Comparison of ENCODE assay signal across 13 cellular contexts in the genomic region with DNA sequence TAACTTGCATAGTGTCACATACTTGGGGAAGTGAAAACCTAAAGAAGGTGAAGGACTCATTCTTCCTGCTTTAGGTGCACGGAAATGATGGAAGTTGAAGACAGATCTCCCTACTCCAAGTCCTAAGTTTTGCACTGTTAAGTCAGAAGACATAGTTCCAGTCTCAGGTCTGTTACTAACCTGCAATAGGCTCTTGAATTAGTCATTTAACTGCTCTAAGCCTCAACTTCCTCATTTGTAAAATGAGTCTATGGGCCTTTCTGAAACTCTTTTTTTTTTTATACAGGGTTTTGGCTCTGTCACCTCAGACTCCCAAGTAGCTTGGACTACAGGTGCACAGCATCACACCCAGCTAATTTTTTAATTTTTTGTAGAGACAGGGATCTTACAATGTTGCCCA. TPM values are rescaled to one million over a fixed set of nuclear protein-coding genes. Genes with fewer than 3 reads are reported as not detected.
DNase-seq lines count a peak whose midpoint lies in the region; ATAC-seq and TF ChIP-seq lines count a peak whose summit lies in the region.
"Had no signal": no experiment of that assay in that cellular context is flagged by ENCODE, and none has a peak within 500 bp of the region (broad histone marks: within the 10 kb centered on the region; RNA-seq: fewer than 3 reads in every experiment).

No MANE protein-coding gene starts in this region.

- no peak overlapping the region for H2AFZ ChIP-seq in OCI-LY1 (ENCODE audit: low read length)

- BruUV-seq in A673 (replicated peaks; lab: Mats Ljungman, UMichigan), result no TSS peak

- H3K36me3 ChIP-seq in OCI-LY1 (ENCODE audit: insufficient read depth, low read length) (peaks cover under 1% of the 10 kb centered on the region), mucosa of descending colon (ENCODE audit: low read depth) (no peaks in the 10 kb centered on the region), A673 (ENCODE audit: insufficient read depth, low read length, poor library complexity, severe bottlenecking) (no peaks in the 10 kb centered on the region)
- H3K36me3 ChIP-seq: esophagus squamous epithelium had no signal

- peak overlapping the region; percentile 56 for H3K9ac ChIP-seq in OCI-LY1 (ENCODE audit: low read length)

- H4K20me1 ChIP-seq in OCI-LY1 (ENCODE audit: insufficient read depth, low read length), result no peaks in the 10 kb centered on the region

- no peaks in the 10 kb centered on the region for H3K79me2 ChIP-seq in OCI-LY1 (ENCODE audit: insufficient read depth, low read length)

- H3K9me2 ChIP-seq in OCI-LY1 (ENCODE audit: low read depth, low read length), result no peaks in the 10 kb centered on the region

- ATAC-seq in GM21367 (IDR thresholded peaks at IDR 0.05; ENCODE audit: unreplicated experiment) (peak; percentile 61), HG03103 (IDR thresholded peaks at IDR 0.05; ENCODE audit: low read depth, unreplicated experiment) (peak; percentile 66), mucosa of descending colon (no peak)
- ATAC-seq: HCT116 had no signal

- POLR2A ChIA-PET in A673 (lab: Charles Lee; ENCODE audit: low non-redundant PET), result no interaction called here

- H3K27ac ChIP-seq in OCI-LY1 (ENCODE audit: low read depth, low read length, poor library complexity, severe bottlenecking), result peak overlapping the region; percentile 98
- H3K27ac ChIP-seq in A673 (ENCODE audit: low read depth, low read length, poor library complexity, severe bottlenecking), result no peak overlapping the region
- H3K27ac ChIP-seq: C4-2B, esophagus squamous epithelium had no signal

- CTCF ChIA-PET in A673 (lab: Charles Lee), result no interaction called here

- H3K4me2 ChIP-seq in OCI-LY1 (ENCODE audit: low read length), result peak overlapping the region; percentile 48

- TF ChIP-seq CTCF in GM12864 (IDR thresholded peaks at IDR 0.05; ENCODE audit: low read depth, low read length, missing control alignments) (no peak), OCI-LY1 (IDR thresholded peaks at IDR 0.05; ENCODE audit: low read length) (no peak), mucosa of descending colon (IDR thresholded peaks at IDR 0.05) (no peak), A673 (conservative IDR thresholded peaks at IDR 0.05; ENCODE audit: low read depth, low read length) (no peak)

- no peaks in the 10 kb centered on the region for H3K27me3 ChIP-seq in OCI-LY1 (ENCODE audit: insufficient read depth, low read length)
- H3K27me3 ChIP-seq in A673 (replicated peaks; ENCODE audit: insufficient read depth, low read depth, low read length, poor library complexity), result no peaks in the 10 kb centered on the region
- H3K27me3 ChIP-seq: esophagus squamous epithelium had no signal

- intact Hi-C loops in posterior cingulate gyrus (cut with DNase I), result no loop called here
- intact Hi-C loops in mucosa of descending colon (cut with DNase I, micrococcal nuclease), result no loop called here
- intact Hi-C loops in posterior vena cava (cut with DNase I), result no loop called here
- intact Hi-C loops in A673 (cut with micrococcal nuclease; ENCODE audit: unreplicated experiment), result no loop called here

- DNase-seq in GM12864 (ENCODE audit: low read depth), result peak; percentile 76
- no peak for DNase-seq in posterior cingulate gyrus
- DNase-seq in mucosa of descending colon, result no peak
- no peak for DNase-seq in posterior vena cava (ENCODE audit: low spot score)
- DNase-seq in A673 (ENCODE audit: low spot score), result no peak
- DNase-seq: activated CD4-positive, CD25-positive, alpha-beta regulatory T cell; esophagus squamous epithelium had no signal

- H3F3A ChIP-seq in OCI-LY1 (ENCODE audit: insufficient read depth, low read length), result no peaks in the 10 kb centered on the region

- H3K4me1 ChIP-seq in OCI-LY1 (ENCODE audit: insufficient read depth, low read length, severe bottlenecking), result peaks cover 89% of the 10 kb centered on the region
- no peaks in the 10 kb centered on the region for H3K4me1 ChIP-seq in mucosa of descending colon (ENCODE audit: low read depth)
- H3K4me1 ChIP-seq in A673 (ENCODE audit: insufficient read depth, low read length, poor library complexity, severe bottlenecking), result no peaks in the 10 kb centered on the region

- no peak overlapping the region for H3K4me3 ChIP-seq in GM12864 (ENCODE audit: low read depth, low read length)
- peak overlapping the region; percentile 39 for H3K4me3 ChIP-seq in OCI-LY1 (ENCODE audit: low read depth, low read length, poor library complexity, severe bottlenecking)
- H3K4me3 ChIP-seq in mucosa of descending colon, result no peak overlapping the region
- H3K4me3 ChIP-seq in A673 (ENCODE audit: low read depth, low read length, poor library complexity, severe bottlenecking), result no peak overlapping the region
- H3K4me3 ChIP-seq: esophagus squamous epithelium had no signal

- H3K9me3 ChIP-seq in OCI-LY1 (ENCODE audit: low read length), result peaks cover under 1% of the 10 kb centered on the region
- H3K9me3 ChIP-seq in mucosa of descending colon, result no peaks in the 10 kb centered on the region
- no peaks in the 10 kb centered on the region for H3K9me3 ChIP-seq in A673 (ENCODE audit: low read depth, low read length, poor library complexity, severe bottlenecking)
- H3K9me3 ChIP-seq: esophagus squamous epithelium had no signal

RNA-seq across cellular contexts. Expression of gene POU2AF1, which starts 30.8 kb away (rescaled TPM):
- total RNA-seq in mucosa of descending colon (1 to 10 TPM; 2.8 to 9.3 (median 5.4) TPM), posterior vena cava (under 1 TPM; 0.23 to 0.38 TPM), A673 (2021) (not detected in 2 replicates)
- total RNA-seq: skeletal muscle tissue had no signal
